Comparison of ENCODE assay signal across 1 cellular context in the genomic region with DNA sequence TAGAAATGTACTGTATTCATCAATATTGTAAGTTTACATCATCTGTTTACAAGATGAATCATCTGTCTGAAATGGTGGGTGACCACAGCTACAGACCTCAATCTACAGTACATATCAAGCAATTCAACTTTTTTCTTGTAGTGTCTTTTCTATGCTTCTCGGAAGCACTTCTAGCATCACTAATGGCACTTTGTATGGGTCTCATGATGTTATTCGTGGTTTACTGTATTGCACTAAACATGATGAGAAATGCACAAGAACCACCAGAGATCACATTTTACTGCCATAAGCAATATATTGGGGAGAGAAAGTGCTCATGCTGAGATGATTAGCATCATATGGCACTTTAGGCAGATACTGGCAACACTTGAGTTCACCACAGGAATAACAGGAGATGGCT.
TF ChIP-seq lines count a peak whose summit lies in the region.

No MANE protein-coding gene starts in this region.

TF ChIP-seq in HEK293, 187 proteins besides CTCF, POLR2A, EP300 and RAD21 (continued from another document and continues in another):
- TF ChIP-seq ZIC2 (tag by site-specific recombination; IDR thresholded peaks at IDR 0.05): peak; percentile 44; the same call in 1 of the 2 replicates
- TF ChIP-seq ZEB2 (tag by site-specific recombination; IDR thresholded peaks at IDR 0.05): peak; percentile 89
- no peak for TF ChIP-seq PRDM1 (tag by site-specific recombination; IDR thresholded peaks at IDR 0.05)
- no peak for TF ChIP-seq ZNF707 (tag by site-specific recombination; IDR thresholded peaks at IDR 0.05)
- TF ChIP-seq TRIM28 (IDR thresholded peaks at IDR 0.05; ENCODE audit: borderline replicate concordance, low read length): no peak
- TF ChIP-seq GLI2 (tag by site-specific recombination; IDR thresholded peaks at IDR 0.05; ENCODE audit: borderline replicate concordance, low read depth): 0 out of 2 replicates have a peak, but pooled peaks have one; percentile 9
- no peak for TF ChIP-seq RBAK (tag by site-specific recombination; IDR thresholded peaks at IDR 0.05)
- TF ChIP-seq ZNF791 (tag by site-specific recombination; IDR thresholded peaks at IDR 0.05): no peak
- TF ChIP-seq FEZF1 (tag by site-specific recombination; IDR thresholded peaks at IDR 0.05): peak; percentile 82
- 0 out of 2 replicates have a peak, but pooled peaks have one; percentile 49 for TF ChIP-seq ZNF24 (tag by site-specific recombination; IDR thresholded peaks at IDR 0.05)
- TF ChIP-seq ZBTB20 (tag by site-specific recombination; IDR thresholded peaks at IDR 0.05): no peak
- TF ChIP-seq PBX3 (CRISPR knock-in tag; IDR thresholded peaks at IDR 0.05): no peak
- no peak for TF ChIP-seq ZNF10 (tag by site-specific recombination; IDR thresholded peaks at IDR 0.05)
- no peak for TF ChIP-seq KLF16 (tag by site-specific recombination; IDR thresholded peaks at IDR 0.05)
- no peak for TF ChIP-seq ZNF843 (tag by site-specific recombination; IDR thresholded peaks at IDR 0.05)
- TF ChIP-seq ZNF623 (tag by site-specific recombination; IDR thresholded peaks at IDR 0.05): no peak
- TF ChIP-seq ZNF518A (tag by site-specific recombination; conservative IDR thresholded peaks at IDR 0.05; ENCODE audit: low read depth): no peak
- TF ChIP-seq ZNF621 (tag by site-specific recombination; IDR thresholded peaks at IDR 0.05): no peak
- no peak for TF ChIP-seq ZNF19 (tag by site-specific recombination; IDR thresholded peaks at IDR 0.05; ENCODE audit: low read depth)
- no peak for TF ChIP-seq ZNF473 (tag by site-specific recombination; IDR thresholded peaks at IDR 0.05)
- TF ChIP-seq ZNF510 (tag by site-specific recombination; IDR thresholded peaks at IDR 0.05; ENCODE audit: insufficient replicate concordance): no peak
- TF ChIP-seq ZBTB48 (tag by site-specific recombination; IDR thresholded peaks at IDR 0.05): no peak
- TF ChIP-seq ZNF169 (tag by site-specific recombination; IDR thresholded peaks at IDR 0.05): no peak
- 0 out of 2 replicates have a peak, but pooled peaks have one; percentile 15 for TF ChIP-seq ZNF692 (tag by site-specific recombination; IDR thresholded peaks at IDR 0.05)
- peak; percentile 34; the same call in 1 of the 2 replicates for TF ChIP-seq BCL11A (tag by site-specific recombination; IDR thresholded peaks at IDR 0.05; ENCODE audit: low read depth)
- TF ChIP-seq, protein P1, sequence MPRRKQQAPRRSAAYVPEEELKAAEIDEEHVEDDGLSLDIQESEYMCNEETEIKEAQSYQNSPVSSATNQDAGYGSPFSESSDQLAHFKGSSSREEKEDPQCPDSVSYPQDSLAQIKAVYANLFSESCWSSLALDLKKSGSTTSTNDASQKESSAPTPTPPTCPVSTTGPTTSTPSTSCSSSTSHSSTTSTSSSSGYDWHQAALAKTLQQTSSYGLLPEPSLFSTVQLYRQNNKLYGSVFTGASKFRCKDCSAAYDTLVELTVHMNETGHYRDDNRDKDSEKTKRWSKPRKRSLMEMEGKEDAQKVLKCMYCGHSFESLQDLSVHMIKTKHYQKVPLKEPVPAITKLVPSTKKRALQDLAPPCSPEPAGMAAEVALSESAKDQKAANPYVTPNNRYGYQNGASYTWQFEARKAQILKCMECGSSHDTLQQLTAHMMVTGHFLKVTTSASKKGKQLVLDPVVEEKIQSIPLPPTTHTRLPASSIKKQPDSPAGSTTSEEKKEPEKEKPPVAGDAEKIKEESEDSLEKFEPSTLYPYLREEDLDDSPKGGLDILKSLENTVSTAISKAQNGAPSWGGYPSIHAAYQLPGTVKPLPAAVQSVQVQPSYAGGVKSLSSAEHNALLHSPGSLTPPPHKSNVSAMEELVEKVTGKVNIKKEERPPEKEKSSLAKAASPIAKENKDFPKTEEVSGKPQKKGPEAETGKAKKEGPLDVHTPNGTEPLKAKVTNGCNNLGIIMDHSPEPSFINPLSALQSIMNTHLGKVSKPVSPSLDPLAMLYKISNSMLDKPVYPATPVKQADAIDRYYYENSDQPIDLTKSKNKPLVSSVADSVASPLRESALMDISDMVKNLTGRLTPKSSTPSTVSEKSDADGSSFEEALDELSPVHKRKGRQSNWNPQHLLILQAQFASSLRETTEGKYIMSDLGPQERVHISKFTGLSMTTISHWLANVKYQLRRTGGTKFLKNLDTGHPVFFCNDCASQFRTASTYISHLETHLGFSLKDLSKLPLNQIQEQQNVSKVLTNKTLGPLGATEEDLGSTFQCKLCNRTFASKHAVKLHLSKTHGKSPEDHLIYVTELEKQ (tag by site-specific recombination; IDR thresholded peaks at IDR 0.05; ENCODE audit: borderline replicate concordance): no peak; the same call in 1 of the 2 replicates
- TF ChIP-seq ZNF747 (tag by site-specific recombination; IDR thresholded peaks at IDR 0.05): no peak
- TF ChIP-seq ZNF580 (tag by site-specific recombination; IDR thresholded peaks at IDR 0.05): no peak
- peak; percentile 66 for TF ChIP-seq SP7 (tag by site-specific recombination; IDR thresholded peaks at IDR 0.05)
- TF ChIP-seq KLF9 (tag by site-specific recombination; IDR thresholded peaks at IDR 0.05; ENCODE audit: low read depth): no peak
- no peak for TF ChIP-seq ZNF426 (tag by site-specific recombination; IDR thresholded peaks at IDR 0.05)
- no peak for TF ChIP-seq HOXC10 (CRISPR knock-in tag; IDR thresholded peaks at IDR 0.05)
- no peak for TF ChIP-seq ZNF549 (tag by site-specific recombination; IDR thresholded peaks at IDR 0.05)
- no peak for TF ChIP-seq ZNF777 (tag by site-specific recombination; IDR thresholded peaks at IDR 0.05; ENCODE audit: borderline replicate concordance)
- peak; percentile 54; the same call in 1 of the 2 replicates for TF ChIP-seq ZNF629 (tag by site-specific recombination; IDR thresholded peaks at IDR 0.05)
- no peak for TF ChIP-seq ZNF624 (tag by site-specific recombination; IDR thresholded peaks at IDR 0.05)
- TF ChIP-seq ZNF354C (tag by site-specific recombination; IDR thresholded peaks at IDR 0.05; ENCODE audit: borderline replicate concordance, low read depth): no peak
- TF ChIP-seq ZNF600 (tag by site-specific recombination; IDR thresholded peaks at IDR 0.05): peak; percentile 30; the same call in 1 of the 2 replicates
- no peak for TF ChIP-seq ZNF114 (tag by site-specific recombination; IDR thresholded peaks at IDR 0.05)
- TF ChIP-seq ZNF701 (tag by site-specific recombination; IDR thresholded peaks at IDR 0.05): no peak
- no peak for TF ChIP-seq ZNF266 (tag by site-specific recombination; IDR thresholded peaks at IDR 0.05; ENCODE audit: low read depth)
- TF ChIP-seq ZNF184 (tag by site-specific recombination; IDR thresholded peaks at IDR 0.05): no peak
- TF ChIP-seq ZNF214 (tag by site-specific recombination; IDR thresholded peaks at IDR 0.05; ENCODE audit: borderline replicate concordance): no peak
- TF ChIP-seq ZNF433 (tag by site-specific recombination; IDR thresholded peaks at IDR 0.05; ENCODE audit: low read depth): no peak
- TF ChIP-seq ZFHX2 (tag by site-specific recombination; conservative IDR thresholded peaks at IDR 0.05): no peak
- no peak for TF ChIP-seq EGR2 (tag by site-specific recombination; IDR thresholded peaks at IDR 0.05; ENCODE audit: low read depth)
- no peak for TF ChIP-seq ZBTB21 (tag by site-specific recombination; IDR thresholded peaks at IDR 0.05)
- TF ChIP-seq ZNF677 (tag by site-specific recombination; IDR thresholded peaks at IDR 0.05): no peak
- TF ChIP-seq ZNF174 (tag by site-specific recombination; IDR thresholded peaks at IDR 0.05): no peak
- TF ChIP-seq BCL11B (tag by site-specific recombination; IDR thresholded peaks at IDR 0.05; ENCODE audit: low read depth): no peak
- TF ChIP-seq ZBTB17 (tag by site-specific recombination; IDR thresholded peaks at IDR 0.05): 0 out of 2 replicates have a peak, but pooled peaks have one; percentile 18
- TF ChIP-seq OSR2 (tag by site-specific recombination; IDR thresholded peaks at IDR 0.05): peak; percentile 88
- TF ChIP-seq ZBTB10 (tag by site-specific recombination; IDR thresholded peaks at IDR 0.05): no peak
- no peak for TF ChIP-seq ZNF664 (tag by site-specific recombination; IDR thresholded peaks at IDR 0.05)
